Comparison of ENCODE assay signal across 1 cellular context in genomic region chr1:41621791-41622190, GRCh38.
TF ChIP-seq lines count a peak whose summit lies in the region.

No MANE protein-coding gene starts in this region.

TF ChIP-seq in HepG2, 621 proteins besides CTCF, POLR2A, EP300 and RAD21 (continued from another document):
- no peak for TF ChIP-seq HMGXB3 (CRISPR knock-in tag; IDR thresholded peaks at IDR 0.05; ENCODE audit: borderline replicate concordance)
- no peak for TF ChIP-seq ZFP37 (CRISPR knock-in tag; IDR thresholded peaks at IDR 0.05; ENCODE audit: borderline replicate concordance)
- TF ChIP-seq GLMP (CRISPR knock-in tag; IDR thresholded peaks at IDR 0.05; ENCODE audit: borderline replicate concordance): no peak
- no peak for TF ChIP-seq JDP2 (CRISPR knock-in tag; IDR thresholded peaks at IDR 0.05; ENCODE audit: borderline replicate concordance)
- TF ChIP-seq NCOA2 (CRISPR knock-in tag; IDR thresholded peaks at IDR 0.05): no peak
- TF ChIP-seq ERF (CRISPR knock-in tag; IDR thresholded peaks at IDR 0.05): no peak
- no peak for TF ChIP-seq BORCS8-MEF2B (CRISPR knock-in tag; IDR thresholded peaks at IDR 0.05)
- no peak for TF ChIP-seq CCDC6 (CRISPR knock-in tag; IDR thresholded peaks at IDR 0.05)
- no peak for TF ChIP-seq ZNF17 (CRISPR knock-in tag; IDR thresholded peaks at IDR 0.05)
- TF ChIP-seq LRRFIP1 (CRISPR knock-in tag; conservative IDR thresholded peaks at IDR 0.05): no peak
- TF ChIP-seq EHMT2 (IDR thresholded peaks at IDR 0.05; ENCODE audit: borderline replicate concordance, low read depth, low read length): no peak
